Comparison of ENCODE assay signal across 16 cellular contexts in the genomic region with DNA sequence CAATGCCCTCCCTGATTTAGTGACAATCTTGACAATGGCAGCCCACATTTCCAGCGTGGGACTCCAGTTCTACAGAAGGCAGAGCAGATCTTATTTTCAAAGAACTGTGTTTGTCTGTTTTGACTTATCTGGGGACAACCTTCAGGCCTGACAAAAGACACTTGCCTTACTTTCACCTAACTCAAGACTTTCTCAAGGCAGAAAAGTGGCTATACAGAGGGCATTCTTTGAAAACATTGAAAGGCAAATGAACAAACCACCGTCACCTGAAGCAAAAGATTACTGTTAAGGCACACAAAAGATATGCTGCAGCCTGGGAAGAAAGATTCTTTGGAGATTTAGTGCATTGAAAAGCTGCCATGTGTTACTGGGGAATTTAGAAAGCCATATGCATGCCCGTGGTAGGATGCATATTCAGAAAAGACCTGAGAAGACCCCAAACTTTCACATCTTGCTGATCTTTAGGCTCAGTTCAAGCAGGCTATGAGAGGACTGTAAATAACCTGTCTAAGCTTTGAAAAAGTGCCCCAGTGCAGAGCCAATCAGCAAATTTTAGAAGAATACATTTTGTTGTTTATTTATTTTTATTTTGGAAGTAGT.
"Had no signal": no experiment of that assay in that cellular context is flagged by ENCODE, and none has a peak within 500 bp of the region (broad histone marks: within the 10 kb centered on the region; RNA-seq: fewer than 3 reads in every experiment).

No MANE protein-coding gene starts in this region.

- H3K27me3 Mint-ChIP-seq: activated CD4-positive, alpha-beta T cell treated with anti-CD3 and anti-CD28 coated beads, Interleukin-2, amount 10 ng/mL, durations not matched to agents 7 days and 5 days; activated naive CD8-positive, alpha-beta T cell treated with anti-CD3 and anti-CD28 coated beads, Interleukin-2, amount 10 ng/mL, durations not matched to agents 7 days and 5 days; brain; central memory CD8-positive, alpha-beta T cell had no signal

- H3K36me3 Mint-ChIP-seq: stimulated activated effector memory CD8-positive, alpha-beta T cell treated with anti-CD3 and anti-CD28 coated beads, Interleukin-12 subunit alpha, Interleukin-12 subunit beta, amount 100 ng/mL, for 72 hours had no signal

- H3K27ac Mint-ChIP-seq: activated CD4-positive, alpha-beta T cell treated with anti-CD3 and anti-CD28 coated beads, Interleukin-2, amount 10 ng/mL, durations not matched to agents 7 days and 5 days; activated naive CD8-positive, alpha-beta T cell treated with anti-CD3 and anti-CD28 coated beads, Interleukin-2, amount 10 ng/mL, durations not matched to agents 7 days and 5 days; mesothelial cell of epicardium; stimulated activated effector memory CD8-positive, alpha-beta T cell treated with anti-CD3 and anti-CD28 coated beads, Interleukin-12 subunit alpha, Interleukin-12 subunit beta, amount 100 ng/mL, for 72 hours; T-helper 2 cell treated with Interferon-gamma antibody and Interleukin-4, amounts not matched to agents 5 μg/mL and 100 μg/mL, for 36 hours had no signal

- H3K9me3 Mint-ChIP-seq: central memory CD8-positive, alpha-beta T cell had no signal

- H3K27me3 ChIP-seq: pancreas had no signal

- H3K4me3 ChIP-seq: lower lobe of right lung, pancreas had no signal

- H3K9me3 ChIP-seq: lower lobe of right lung, pancreas had no signal

- ATAC-seq: left cardiac atrium; lower lobe of right lung; pancreas; stimulated activated effector memory CD8-positive, alpha-beta T cell treated with anti-CD3 and anti-CD28 coated beads, Interleukin-12 subunit alpha, Interleukin-12 subunit beta, amount 100 ng/mL, for 72 hours had no signal

- H3K4me3 Mint-ChIP-seq: activated CD4-positive, alpha-beta T cell treated with anti-CD3 and anti-CD28 coated beads, Interleukin-2, amount 10 ng/mL, durations not matched to agents 7 days and 5 days; activated naive CD8-positive, alpha-beta T cell treated with anti-CD3 and anti-CD28 coated beads, Interleukin-2, amount 10 ng/mL, durations not matched to agents 7 days and 5 days; brain; central memory CD8-positive, alpha-beta T cell; mesothelial cell of epicardium; neural crest cell; stimulated activated effector memory CD8-positive, alpha-beta T cell treated with anti-CD3 and anti-CD28 coated beads, Interleukin-12 subunit alpha, Interleukin-12 subunit beta, amount 100 ng/mL, for 72 hours; T-helper 2 cell treated with Interferon-gamma antibody and Interleukin-4, amounts not matched to agents 5 μg/mL and 100 μg/mL, for 36 hours had no signal

- H3K4me1 ChIP-seq: lower lobe of right lung had no signal

- DNase-seq: activated CD4-positive, alpha-beta T cell treated with anti-CD3 and anti-CD28 coated beads, Interleukin-2, amount 10 ng/mL, durations not matched to agents 7 days and 5 days; activated CD8-positive, alpha-beta memory T cell treated with anti-CD3 and anti-CD28 coated beads for 24 hours; activated naive CD4-positive, alpha-beta T cell; activated naive CD8-positive, alpha-beta T cell treated with anti-CD3 and anti-CD28 coated beads, Interleukin-2, amount 10 ng/mL, durations not matched to agents 7 days and 5 days; cortex of kidney; effector CD8-positive, alpha-beta T cell; foreskin fibroblast; left cardiac atrium; lower lobe of right lung; pancreas had no signal

- H3K4me1 Mint-ChIP-seq: activated CD4-positive, alpha-beta T cell treated with anti-CD3 and anti-CD28 coated beads, Interleukin-2, amount 10 ng/mL, durations not matched to agents 7 days and 5 days; mesothelial cell of epicardium had no signal

- H3K36me3 ChIP-seq: lower lobe of right lung, pancreas had no signal

- H3K27ac ChIP-seq: lower lobe of right lung, pancreas had no signal
